ENCODE assay signal across 8 cellular contexts in the genomic region with DNA sequence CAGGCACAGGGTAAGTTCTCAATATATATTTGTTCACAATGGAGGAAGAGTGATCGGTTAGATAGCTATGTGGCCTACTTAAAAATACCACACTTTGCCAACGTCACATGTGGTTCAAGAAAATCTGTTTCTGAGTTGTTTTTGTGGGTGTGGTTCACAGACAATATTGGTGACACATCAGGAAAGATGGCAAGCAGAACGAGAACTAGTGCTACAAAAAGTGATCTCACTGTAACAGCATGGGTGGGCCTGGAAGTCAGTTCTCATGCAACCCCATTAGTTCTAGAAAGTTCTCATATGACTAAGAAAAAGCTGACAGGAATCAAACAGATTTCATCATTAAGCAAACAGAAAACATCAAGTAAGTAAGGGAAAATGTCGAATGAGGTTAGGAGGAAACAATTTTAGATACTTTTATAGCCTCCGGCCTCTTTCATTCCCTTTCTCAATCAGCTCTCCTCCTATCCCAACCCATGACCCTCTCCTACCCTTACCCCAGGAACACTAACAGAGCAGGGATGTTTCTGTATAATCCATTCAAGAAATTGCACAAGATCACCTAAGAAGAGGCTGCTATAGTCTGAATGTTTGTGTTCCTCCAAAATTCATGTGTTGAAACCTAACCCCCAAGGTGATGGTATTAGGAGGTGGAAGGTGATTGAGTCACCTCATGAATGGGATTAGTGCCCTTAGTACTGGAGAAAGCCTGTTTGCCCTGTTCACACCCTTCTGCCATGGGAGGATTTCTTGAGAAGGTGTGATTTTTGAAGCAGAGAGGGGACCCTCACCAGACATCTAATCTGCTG. TPM values are rescaled to one million over a fixed set of nuclear protein-coding genes. Genes with fewer than 3 reads are reported as not detected.
DNase-seq lines count a peak whose midpoint lies in the region; ATAC-seq and TF ChIP-seq lines count a peak whose summit lies in the region.

No MANE protein-coding gene starts in this region.

- peak overlapping the region; percentile 50 for H3K4me2 ChIP-seq in GM23248 (ENCODE audit: unreplicated experiment)

- H3K4me1 ChIP-seq in GM23248 (ENCODE audit: insufficient read depth), result peaks cover 48% of the 10 kb centered on the region

- no peaks in the 10 kb centered on the region for H3K36me3 ChIP-seq in GM23248 (ENCODE audit: low read depth)

- no peaks in the 10 kb centered on the region for H3K9me3 Mint-ChIP-seq in T-cell

- peak overlapping the region; percentile 98 for H3K27ac ChIP-seq in GM23248

- H3K4me1 Mint-ChIP-seq in T-cell, result peaks cover 0 to 11% (median 0%) of the 10 kb centered on the region in 3 donors

- peak overlapping the region; percentile 29 for H3K4me3 ChIP-seq in GM23248
- no peak overlapping the region for H3K4me3 ChIP-seq in fibroblast of the aortic adventitia (ENCODE audit: low read depth, low read length)
- H3K4me3 ChIP-seq in skeletal muscle cell (ENCODE audit: low read depth, low read length), result no peak overlapping the region

- 1% methylated on average over 5 of the region's 5 CpGs for WGBS in GM23248 (ENCODE audit: low coverage in 1 of 2, low lambda C conversion rate in 2 of 2, missing lambda C conversion rate in 2 of 2), 2 experiments

- no peak overlapping the region for H3K4me3 Mint-ChIP-seq in T-cell

- in situ Hi-C loops in GM23248 (cut with MboI), result loop anchor here (10.0 kb wide), 1 partner anchor 181 kb away; no protein-coding TSS in a partner anchor

- no peaks in the 10 kb centered on the region for H4K20me1 ChIP-seq in GM23248 (ENCODE audit: insufficient read depth)

- DNase-seq in GM23248 (peak; percentile 99), T-cell (peak in 6 of 34 experiments; percentile 8 to 24 (median 12)), fibroblast of the aortic adventitia (ENCODE audit: low read depth) (peak; percentile 98), skeletal muscle cell (ENCODE audit: low read depth) (peak; percentile 100), NOMO-1 (lab: John Stamatoyannopoulos, UW; ENCODE audit: unreplicated experiment in 2 of 2) (no peak), NCI-H187 (lab: John Stamatoyannopoulos, UW) (no peak), Ammon's horn (ENCODE audit: low spot score) (no peak)

- H3K27ac Mint-ChIP-seq in T-cell, result peak overlapping the region; percentile 66 to 68

- no peaks in the 10 kb centered on the region for H3K79me2 ChIP-seq in GM23248 (ENCODE audit: insufficient read depth)

- no peaks in the 10 kb centered on the region for H3K9me2 ChIP-seq in GM23248 (ENCODE audit: insufficient read depth)

- POLR2A ChIA-PET in T-cell (lab: Charles Lee), result no interaction called here

- H2AFZ ChIP-seq in GM23248, result no peak overlapping the region

- H3K9ac ChIP-seq in GM23248, result peak overlapping the region; percentile 81

- CTCF ChIA-PET in T-cell (lab: Charles Lee), result interaction anchor here (0.5 to 0.7 kb wide), 3 partner anchors 21 to 1188 kb away, joined by 3 read pairs; no protein-coding TSS in a partner anchor

- H3K9me3 ChIP-seq in GM23248 (ENCODE audit: low read depth), result no peaks in the 10 kb centered on the region

- no peaks in the 10 kb centered on the region for H3K27me3 ChIP-seq in GM23248 (replicated peaks; ENCODE audit: insufficient read depth)

- H3K27me3 Mint-ChIP-seq in T-cell, result peaks cover 10 to 16% of the 10 kb centered on the region in 2 donors

- TF ChIP-seq CTCF in fibroblast of the aortic adventitia (IDR thresholded peaks at IDR 0.05; ENCODE audit: insufficient read depth, low read length), result no peak

- ATAC-seq in T-cell (replicated peaks in 1 of 4) (peak; percentile 27 to 83 (median 57)), GM21723 (IDR thresholded peaks at IDR 0.05; ENCODE audit: unreplicated experiment) (no peak)

- H3F3A ChIP-seq in GM23248 (ENCODE audit: insufficient read depth), result peaks cover 36% of the 10 kb centered on the region

- no peaks in the 10 kb centered on the region for H3K36me3 Mint-ChIP-seq in T-cell

RNA-seq across cellular contexts. Expression of a gene that starts 15.5 kb away (rescaled TPM):
- total RNA-seq in GM23248 (2014; rRNA removed; shearing (Covaris generic)), result 63.7 and 76.6 TPM in 2 replicates
- polyA plus RNA-seq in GM23248 (2016; fragmentation: Nextera tagmentation; extraction: Ambion mirVana), result 35.2 and 36.9 TPM in 2 replicates
- 1 to 10 TPM in 3 of 5 donors, under 1 TPM in 2; 0.53 to 4.1 (median 1.3) TPM for total RNA-seq in T-cell
- 8.7 and 71.8 TPM in 2 replicates for total RNA-seq in fibroblast of the aortic adventitia (ENCODE audit: low replicate concordance)

RNA-seq across cellular contexts. Expression of a gene that starts 52.7 kb away (rescaled TPM):
- total RNA-seq in GM23248 (2014; rRNA removed; shearing (Covaris generic)), result 5.1 and 10.4 TPM in 2 replicates
- polyA plus RNA-seq in GM23248 (2016; fragmentation: Nextera tagmentation; extraction: Ambion mirVana), result 42.5 and 42.6 TPM in 2 replicates
- 10 to 100 TPM; 14.0 to 33.6 (median 19.3) TPM for total RNA-seq in T-cell
- total RNA-seq in fibroblast of the aortic adventitia (ENCODE audit: low replicate concordance), result 15.0 and 22.4 TPM in 2 replicates

Comparison
In these comparisons a context has a peak if more than half of its experiments do, and no peak if none do; other contexts are left out.
1. DNase-seq: peak in GM23248 (single experiment), fibroblast of the aortic adventitia (single experiment) and skeletal muscle cell (single experiment); none in NOMO-1 (0 of 2), NCI-H187 (0 of 2) and Ammon's horn (single experiment).